Comparison of ENCODE assay signal across 27 cellular contexts in genomic region chr1:14710331-14710730, GRCh38.
"Had no signal": no experiment of that assay in that cellular context is flagged by ENCODE, and none has a peak within 500 bp of the region (broad histone marks: within the 10 kb centered on the region; RNA-seq: fewer than 3 reads in every experiment).

No MANE protein-coding gene starts in this region.

- H3K4me3 ChIP-seq: stomach, suprapubic skin, testis, thoracic aorta, thyroid gland, tibial artery, tibial nerve, transverse colon, upper lobe of left lung, upper lobe of right lung, uterus, vagina had no signal

- DNase-seq: stimulated activated CD4-positive, alpha-beta T cell treated with anti-CD3 and anti-CD28 coated beads, Interleukin-2, amount 100 ng/mL, for 48 hours; stimulated activated CD4-positive, alpha-beta T cell treated with anti-CD3 and anti-CD28 coated beads, Interleukin-4, amount 100 ng/mL, for 1 hour; stimulated activated CD4-positive, alpha-beta T cell treated with anti-CD3 and anti-CD28 coated beads, Interleukin-4, amount 100 ng/mL, for 24 hours; stimulated activated CD4-positive, alpha-beta T cell treated with anti-CD3 and anti-CD28 coated beads, Interleukin-4, amount 100 ng/mL, for 4 hours; stimulated activated CD8-positive, alpha-beta memory T cell treated with anti-CD3 and anti-CD28 coated beads, Interleukin-4, amount 100 ng/mL, for 48 hours; stimulated activated naive B cell treated with anti-CD40 and anti-IgM and Interleukin-4, amounts not matched to agents 10 μg/mL and 1 μg/mL and 100 μg/mL, for 72 hours; stimulated activated naive CD4-positive, alpha-beta T cell; stimulated activated naive CD4-positive, alpha-beta T cell treated with Interleukin-2 at 50 U/mL for 16 hours; stimulated activated naive CD8-positive, alpha-beta T cell treated with anti-CD3 and anti-CD28 coated beads, Interleukin-15, amount 100 ng/mL, for 72 hours; stimulated activated naive CD8-positive, alpha-beta T cell treated with anti-CD3 and anti-CD28 coated beads, Interleukin-15, Interleukin-2, amounts not matched to agents 100 U/mL and 50 U/mL, for 24 hours; stomach; substantia nigra; testis; thyroid gland; tibial artery; transverse colon; trophoblast cell; upper lobe of left lung; upper lobe of right lung; uterus had no signal

- H3K36me3 ChIP-seq: stomach, suprapubic skin, thoracic aorta, thyroid gland, tibial artery, tibial nerve, transverse colon, upper lobe of left lung, upper lobe of right lung, uterus, vagina had no signal

- H3K27ac ChIP-seq: stomach, suprapubic skin, testis, thoracic aorta, thyroid gland, tibial artery, tibial nerve, transverse colon, upper lobe of left lung, upper lobe of right lung, uterus, vagina had no signal

- ATAC-seq: stimulated activated effector memory CD8-positive, alpha-beta T cell treated with anti-CD3 and anti-CD28 coated beads, Interleukin-12 subunit alpha, Interleukin-12 subunit beta, amount 100 ng/mL, for 72 hours; stimulated activated memory B cell treated with anti-CD40 and anti-IgM and Interleukin-4, amounts not matched to agents 10 μg/mL and 1 μg/mL and 100 μg/mL, for 72 hours; stimulated activated naive B cell treated with anti-CD40 and anti-IgM and Interleukin-4, amounts not matched to agents 10 μg/mL and 1 μg/mL and 100 μg/mL, for 72 hours; stimulated activated naive CD8-positive, alpha-beta T cell treated with anti-CD3 and anti-CD28 coated beads, Interleukin-15, amount 100 ng/mL, for 72 hours; stimulated activated naive CD8-positive, alpha-beta T cell treated with anti-CD3 and anti-CD28 coated beads, Interleukin-15, Interleukin-2, amounts not matched to agents 100 U/mL and 50 U/mL, for 24 hours; upper lobe of right lung had no signal

- H3K4me1 ChIP-seq: stomach, suprapubic skin, testis, thyroid gland, tibial artery, tibial nerve, transverse colon, upper lobe of right lung, uterus had no signal

- H3K27me3 ChIP-seq: stomach, suprapubic skin, testis, thyroid gland, tibial nerve, transverse colon, upper lobe of left lung, upper lobe of right lung, uterus, vagina had no signal

- FAIRE-seq: urothelium cell line had no signal

- H3K9me3 ChIP-seq: suprapubic skin, testis, thoracic aorta, thyroid gland, tibial artery, transverse colon, upper lobe of left lung, upper lobe of right lung, uterus, vagina had no signal
